In genomic region chr9:112486221-112487007, GRCh38 we compare ENCODE assay signal across 1 cellular context.
TF ChIP-seq lines count a peak whose summit lies in the region.

KIAA1958 (plus strand) TSS chr9:112486827; CDS start chr9:112574081, 87,254 bp downstream.

TF ChIP-seq in GM12878, 131 proteins besides CTCF, POLR2A, EP300 and RAD21 (continued from another document):
- TF ChIP-seq SUPT20H (IDR thresholded peaks at IDR 0.05; ENCODE audit: borderline replicate concordance, control insufficient read depth, low read depth, low read length) = no peak
- no peak for TF ChIP-seq ZNF384 (IDR thresholded peaks at IDR 0.05; ENCODE audit: borderline replicate concordance, low read depth, low read length)
- TF ChIP-seq JUND (IDR thresholded peaks at IDR 0.05; ENCODE audit: low read depth, low read length) = no peak
- TF ChIP-seq BRCA1 (IDR thresholded peaks at IDR 0.05; ENCODE audit: low read depth, low read length) = no peak
- peak; percentile 94 for TF ChIP-seq ZNF687 (IDR thresholded peaks at IDR 0.05)
- TF ChIP-seq NKRF (conservative IDR thresholded peaks at IDR 0.05) = peak; percentile 46
- peak; percentile 65; the same call in 1 of the 2 replicates for TF ChIP-seq PML (IDR thresholded peaks at IDR 0.05; ENCODE audit: low read length)
- 0 out of 2 replicates have a peak, but pooled peaks have one; percentile 57 for TF ChIP-seq SIN3A (IDR thresholded peaks at IDR 0.05; ENCODE audit: low read depth, low read length)
- no peak for TF ChIP-seq IRF4 (IDR thresholded peaks at IDR 0.05; ENCODE audit: low read depth, low read length)
- peak; percentile 70; the same call in 1 of the 2 replicates for TF ChIP-seq RB1 (IDR thresholded peaks at IDR 0.05; ENCODE audit: borderline replicate concordance)
- TF ChIP-seq KDM1A (IDR thresholded peaks at IDR 0.05; ENCODE audit: borderline replicate concordance) = no peak
- peak; percentile 38 for TF ChIP-seq MEF2B (IDR thresholded peaks at IDR 0.05; ENCODE audit: partially characterized antibody, poor library complexity, severe bottlenecking)
- TF ChIP-seq NBN (IDR thresholded peaks at IDR 0.05) = peak; percentile 80
- peak; percentile 74; the same call in 1 of the 2 replicates for TF ChIP-seq ZNF207 (IDR thresholded peaks at IDR 0.05; ENCODE audit: borderline replicate concordance)
- no peak for TF ChIP-seq NR2C2 (IDR thresholded peaks at IDR 0.05; ENCODE audit: borderline replicate concordance, control insufficient read depth, insufficient read length, low read depth)
- TF ChIP-seq ZBTB4 (CRISPR knock-in tag; IDR thresholded peaks at IDR 0.05) = no peak
- no peak for TF ChIP-seq CHD1 (IDR thresholded peaks at IDR 0.05; ENCODE audit: low read depth, low read length)
- TF ChIP-seq ZBED1 (IDR thresholded peaks at IDR 0.05; ENCODE audit: borderline replicate concordance) = no peak
- TF ChIP-seq RUNX3 (IDR thresholded peaks at IDR 0.05; ENCODE audit: low read length) = peak; percentile 67; the same call in 1 of the 2 replicates
- TF ChIP-seq, protein P1, sequence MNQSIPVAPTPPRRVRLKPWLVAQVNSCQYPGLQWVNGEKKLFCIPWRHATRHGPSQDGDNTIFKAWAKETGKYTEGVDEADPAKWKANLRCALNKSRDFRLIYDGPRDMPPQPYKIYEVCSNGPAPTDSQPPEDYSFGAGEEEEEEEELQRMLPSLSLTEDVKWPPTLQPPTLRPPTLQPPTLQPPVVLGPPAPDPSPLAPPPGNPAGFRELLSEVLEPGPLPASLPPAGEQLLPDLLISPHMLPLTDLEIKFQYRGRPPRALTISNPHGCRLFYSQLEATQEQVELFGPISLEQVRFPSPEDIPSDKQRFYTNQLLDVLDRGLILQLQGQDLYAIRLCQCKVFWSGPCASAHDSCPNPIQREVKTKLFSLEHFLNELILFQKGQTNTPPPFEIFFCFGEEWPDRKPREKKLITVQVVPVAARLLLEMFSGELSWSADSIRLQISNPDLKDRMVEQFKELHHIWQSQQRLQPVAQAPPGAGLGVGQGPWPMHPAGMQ (IDR thresholded peaks at IDR 0.05; ENCODE audit: borderline replicate concordance) = no peak
- TF ChIP-seq TCF7 (IDR thresholded peaks at IDR 0.05; ENCODE audit: borderline replicate concordance) = no peak
- no peak for TF ChIP-seq BCL11A (IDR thresholded peaks at IDR 0.05; ENCODE audit: low read depth, low read length)
- 0 out of 4 replicates have a peak, but pooled peaks of 1 of the 2 experiments have one; percentile 22 for TF ChIP-seq IKZF2 (IDR thresholded peaks at IDR 0.05)
- TF ChIP-seq ZNF622 (IDR thresholded peaks at IDR 0.05) = no peak
- TF ChIP-seq TBL1XR1 (IDR thresholded peaks at IDR 0.05; ENCODE audit: low read depth, low read length) = no peak
- TF ChIP-seq BCL3 (IDR thresholded peaks at IDR 0.05; ENCODE audit: borderline replicate concordance, insufficient read depth, low read depth, low read length, poor library complexity, severe bottlenecking) = no peak
- TF ChIP-seq MYB (IDR thresholded peaks at IDR 0.05; ENCODE audit: borderline replicate concordance, low read depth, low read length) = 0 out of 2 replicates have a peak, but pooled peaks have one; percentile 22
- TF ChIP-seq JUNB (IDR thresholded peaks at IDR 0.05) = no peak
- no peak for TF ChIP-seq SKIL (IDR thresholded peaks at IDR 0.05; ENCODE audit: low read depth, poor library complexity, severe bottlenecking)
- TF ChIP-seq WRNIP1 (IDR thresholded peaks at IDR 0.05; ENCODE audit: borderline replicate concordance, low read depth, low read length) = no peak
- TF ChIP-seq IKZF1 (conservative IDR thresholded peaks at IDR 0.05) = no peak
- no peak for TF ChIP-seq SIX5 (IDR thresholded peaks at IDR 0.05; ENCODE audit: low read depth, low read length, severe bottlenecking)
- TF ChIP-seq SP1 (IDR thresholded peaks at IDR 0.05; ENCODE audit: low read depth, low read length) = peak; percentile 42
- no peak for TF ChIP-seq SMAD1 (IDR thresholded peaks at IDR 0.05; ENCODE audit: low read depth, partially characterized antibody)
- TF ChIP-seq BACH1 (IDR thresholded peaks at IDR 0.05; ENCODE audit: borderline replicate concordance) = peak; percentile 54; the same call in 1 of the 2 replicates
- TF ChIP-seq SREBF2 (IDR thresholded peaks at IDR 0.05; ENCODE audit: low read length) = no peak
- no peak for TF ChIP-seq NFIC (IDR thresholded peaks at IDR 0.05; ENCODE audit: low read depth, low read length)
- TF ChIP-seq NRF1 (conservative IDR thresholded peaks at IDR 0.05; ENCODE audit: low read depth, low read length) = no peak
- no peak for TF ChIP-seq FOXK2 (IDR thresholded peaks at IDR 0.05)
- TF ChIP-seq ESRRA (IDR thresholded peaks at IDR 0.05; ENCODE audit: low read length) = no peak
- TF ChIP-seq, protein P2, sequence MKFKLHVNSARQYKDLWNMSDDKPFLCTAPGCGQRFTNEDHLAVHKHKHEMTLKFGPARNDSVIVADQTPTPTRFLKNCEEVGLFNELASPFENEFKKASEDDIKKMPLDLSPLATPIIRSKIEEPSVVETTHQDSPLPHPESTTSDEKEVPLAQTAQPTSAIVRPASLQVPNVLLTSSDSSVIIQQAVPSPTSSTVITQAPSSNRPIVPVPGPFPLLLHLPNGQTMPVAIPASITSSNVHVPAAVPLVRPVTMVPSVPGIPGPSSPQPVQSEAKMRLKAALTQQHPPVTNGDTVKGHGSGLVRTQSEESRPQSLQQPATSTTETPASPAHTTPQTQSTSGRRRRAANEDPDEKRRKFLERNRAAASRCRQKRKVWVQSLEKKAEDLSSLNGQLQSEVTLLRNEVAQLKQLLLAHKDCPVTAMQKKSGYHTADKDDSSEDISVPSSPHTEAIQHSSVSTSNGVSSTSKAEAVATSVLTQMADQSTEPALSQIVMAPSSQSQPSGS (IDR thresholded peaks at IDR 0.05; ENCODE audit: low read length) = no peak
- TF ChIP-seq, protein P3, sequence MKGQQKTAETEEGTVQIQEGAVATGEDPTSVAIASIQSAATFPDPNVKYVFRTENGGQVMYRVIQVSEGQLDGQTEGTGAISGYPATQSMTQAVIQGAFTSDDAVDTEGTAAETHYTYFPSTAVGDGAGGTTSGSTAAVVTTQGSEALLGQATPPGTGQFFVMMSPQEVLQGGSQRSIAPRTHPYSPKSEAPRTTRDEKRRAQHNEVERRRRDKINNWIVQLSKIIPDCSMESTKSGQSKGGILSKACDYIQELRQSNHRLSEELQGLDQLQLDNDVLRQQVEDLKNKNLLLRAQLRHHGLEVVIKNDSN (IDR thresholded peaks at IDR 0.05; ENCODE audit: borderline replicate concordance, extremely low read length, insufficient read depth, low read depth, low read length) = no peak
- TF ChIP-seq NFXL1 (IDR thresholded peaks at IDR 0.05; ENCODE audit: borderline replicate concordance) = no peak
